ENCODE assay signal across 8 cellular contexts in genomic region chr3:98901465-98902174, GRCh38. TPM values are rescaled to one million over a fixed set of nuclear protein-coding genes. Genes with fewer than 3 reads are reported as not detected.
DNase-seq lines count a peak whose midpoint lies in the region; ATAC-seq, FAIRE-seq and TF ChIP-seq lines count a peak whose summit lies in the region.

A gene with protein sequence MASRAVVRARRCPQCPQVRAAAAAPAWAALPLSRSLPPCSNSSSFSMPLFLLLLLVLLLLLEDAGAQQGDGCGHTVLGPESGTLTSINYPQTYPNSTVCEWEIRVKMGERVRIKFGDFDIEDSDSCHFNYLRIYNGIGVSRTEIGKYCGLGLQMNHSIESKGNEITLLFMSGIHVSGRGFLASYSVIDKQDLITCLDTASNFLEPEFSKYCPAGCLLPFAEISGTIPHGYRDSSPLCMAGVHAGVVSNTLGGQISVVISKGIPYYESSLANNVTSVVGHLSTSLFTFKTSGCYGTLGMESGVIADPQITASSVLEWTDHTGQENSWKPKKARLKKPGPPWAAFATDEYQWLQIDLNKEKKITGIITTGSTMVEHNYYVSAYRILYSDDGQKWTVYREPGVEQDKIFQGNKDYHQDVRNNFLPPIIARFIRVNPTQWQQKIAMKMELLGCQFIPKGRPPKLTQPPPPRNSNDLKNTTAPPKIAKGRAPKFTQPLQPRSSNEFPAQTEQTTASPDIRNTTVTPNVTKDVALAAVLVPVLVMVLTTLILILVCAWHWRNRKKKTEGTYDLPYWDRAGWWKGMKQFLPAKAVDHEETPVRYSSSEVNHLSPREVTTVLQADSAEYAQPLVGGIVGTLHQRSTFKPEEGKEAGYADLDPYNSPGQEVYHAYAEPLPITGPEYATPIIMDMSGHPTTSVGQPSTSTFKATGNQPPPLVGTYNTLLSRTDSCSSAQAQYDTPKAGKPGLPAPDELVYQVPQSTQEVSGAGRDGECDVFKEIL (minus strand): TSS chr3:98901695. CDS start chr3:98901326, 369 bp downstream.

- peak within 1 kb of the TSS; percentile 80 for H3K27ac ChIP-seq in PC-3 (ENCODE audit: low read length)

- intact Hi-C loops in PC-3 (cut with micrococcal nuclease) = loop anchor here (1.0 to 5.0 kb wide), 5 partner anchors 22 to 309 kb away; partner anchors contain the start of gene CPOX
- intact Hi-C loops in mucosa of descending colon (cut with DNase I, micrococcal nuclease) = no loop called here

- H3K9me3 ChIP-seq in PC-3 (ENCODE audit: low read length) = no peaks in the 10 kb centered on the region
- no peaks in the 10 kb centered on the region for H3K9me3 ChIP-seq in mucosa of descending colon

- H3K9me2 ChIP-seq in PC-3 (replicated peaks; ENCODE audit: low read length) = no peaks in the 10 kb centered on the region

- peaks cover 17% of the 10 kb centered on the region for H3K4me1 Mint-ChIP-seq in activated T-cell treated with anti-CD3 and anti-CD28 coated beads, Interleukin-2, amount 50 U/mL, for 4 hours (ENCODE audit: low read depth)

- H3K4me3 Mint-ChIP-seq in activated T-cell treated with anti-CD3 and anti-CD28 coated beads, Interleukin-2, amount 50 U/mL, for 4 hours = peak within 1 kb of the TSS; percentile 90

- H3K4me3 ChIP-seq in PC-3 (ENCODE audit: low read length) (peak within 1 kb of the TSS; percentile 90), epithelial cell of proximal tubule (ENCODE audit: low read depth, low read length) (peak within 1 kb of the TSS; percentile 95), mucosa of descending colon (peak within 1 kb of the TSS; percentile 56)

- no peak for FAIRE-seq in D721Med (lab: Jason Lieb, UNC)

- peak within 1 kb of the TSS; percentile 97 for H3K9ac ChIP-seq in PC-3 (ENCODE audit: low read length)

- DNase-seq in D721Med (ENCODE audit: insufficient read length, low spot score) = peak; percentile 64
- peak; percentile 100 for DNase-seq in HuH-7 (ENCODE audit: low spot score)
- peak; percentile 99 for DNase-seq in PC-3
- DNase-seq in activated T-cell treated with anti-CD3 and anti-CD28 coated beads, Interleukin-2, amount 50 U/mL, for 4 hours = peak; percentile 85
- peak; percentile 74 for DNase-seq in epithelial cell of proximal tubule (ENCODE audit: low read depth)
- peak; percentile 95 to 97 (median 97) for DNase-seq in mucosa of descending colon
- peak; percentile 67 to 74 for DNase-seq in stimulated activated CD8-positive, alpha-beta memory T cell treated with anti-CD3 and anti-CD28 coated beads, Interleukin-4, amount 100 ng/mL, for 1 hour (ENCODE audit: low read depth in 2 of 2, low spot score in 1 of 2)

- no peak for TF ChIP-seq CTCF in D721Med (IDR thresholded peaks at IDR 0.05; ENCODE audit: insufficient read depth, missing control alignments)
- no peak for TF ChIP-seq CTCF in PC-3 (conservative IDR thresholded peaks at IDR 0.05; ENCODE audit: low read depth, low read length)
- no peak for TF ChIP-seq CTCF in epithelial cell of proximal tubule (conservative IDR thresholded peaks at IDR 0.05; ENCODE audit: low read depth, low read length)
- TF ChIP-seq CTCF in mucosa of descending colon (IDR thresholded peaks at IDR 0.05) = no peak

- H3K36me3 ChIP-seq in PC-3 (ENCODE audit: low read depth, low read length) (peaks cover 38% of the 10 kb centered on the region), mucosa of descending colon (ENCODE audit: low read depth) (no peaks in the 10 kb centered on the region)

- peaks cover 6% of the 10 kb centered on the region for H3F3A ChIP-seq in PC-3 (ENCODE audit: low read length, unreplicated experiment)

- POLR2A ChIA-PET in PC-3 (lab: Charles Lee; ENCODE audit: unreplicated experiment) = interaction anchor here (0.5 to 2.0 kb wide), 17 partner anchors 21 to 1140 kb away, joined by 3 to 35 read pairs (median 11); no protein-coding TSS in a partner anchor

- peak; percentile 99 for ATAC-seq in GM21526 (IDR thresholded peaks at IDR 0.05; ENCODE audit: low FRiP score, unreplicated experiment)
- ATAC-seq in PC-3 = peak; percentile 90
- ATAC-seq in activated T-cell treated with anti-CD3 and anti-CD28 coated beads, Interleukin-2, amount 50 U/mL, for 4 hours = peak; percentile 99
- peak; percentile 99 for ATAC-seq in mucosa of descending colon

- H3K4me1 ChIP-seq in PC-3 (ENCODE audit: insufficient read depth, low read length) = peaks cover 46% of the 10 kb centered on the region
- peaks cover 7% of the 10 kb centered on the region for H3K4me1 ChIP-seq in mucosa of descending colon (ENCODE audit: low read depth)

- H3K27me3 ChIP-seq in PC-3 (ENCODE audit: low read length) = no peaks in the 10 kb centered on the region

- no peaks in the 10 kb centered on the region for H3K9me3 Mint-ChIP-seq in activated T-cell treated with anti-CD3 and anti-CD28 coated beads, Interleukin-2, amount 50 U/mL, for 4 hours

- BruUV-seq in PC-3 (replicated peaks; lab: Mats Ljungman, UMichigan) = no TSS peak

- H3K36me3 Mint-ChIP-seq in activated T-cell treated with anti-CD3 and anti-CD28 coated beads, Interleukin-2, amount 50 U/mL, for 4 hours (ENCODE audit: insufficient read depth) = no peaks in the 10 kb centered on the region

- peaks cover 81% of the 10 kb centered on the region for H3K79me2 ChIP-seq in PC-3 (ENCODE audit: low read length)

- peak within 1 kb of the TSS; percentile 74 for H2AFZ ChIP-seq in PC-3 (ENCODE audit: low read length)

- peak within 1 kb of the TSS; percentile 94 for H3K4me2 ChIP-seq in PC-3 (ENCODE audit: low read length)

- CTCF ChIA-PET in PC-3 (lab: Charles Lee) = interaction anchor here (0.6 to 1.1 kb wide), 5 partner anchors 19 to 92 kb away, joined by 3 to 5 read pairs (median 4); no protein-coding TSS in a partner anchor

- peaks cover 27% of the 10 kb centered on the region for H3K27me3 Mint-ChIP-seq in activated T-cell treated with anti-CD3 and anti-CD28 coated beads, Interleukin-2, amount 50 U/mL, for 4 hours (ENCODE audit: low read depth)

- H4K20me1 ChIP-seq in PC-3 (ENCODE audit: low read length) = peaks cover 41% of the 10 kb centered on the region

RNA-seq across cellular contexts. Expression of the gene that starts here (rescaled TPM):
- total RNA-seq in PC-3 (2014; rRNA removed) (265 and 307 TPM in 2 replicates), epithelial cell of proximal tubule (621 and 846 TPM in 2 replicates), mucosa of descending colon (10 to 100 TPM in 2 of 3 donors, 1 to 10 TPM in 1; 9.6 to 34.8 (median 17.5) TPM)
- 1 to 10 TPM; 2.2 to 2.3 (median 2.2) TPM for total RNA-seq in activated T-cell treated with anti-CD3 and anti-CD28 coated beads, Interleukin-2, amount 50 U/mL, for 4 hours

Comparison
In these comparisons a context has a peak if more than half of its experiments do, and no peak if none do; other contexts are left out.
1. Peak in every context shown above with its lines: DNase-seq, ATAC-seq, H3K4me3 ChIP-seq and H3K27ac ChIP-seq.